1 cellular context compared by ENCODE assay signal in genomic region chrX:18401848-18402213, GRCh38.
TF ChIP-seq lines count a peak whose summit lies in the region.

No MANE protein-coding gene starts in this region.

TF ChIP-seq in HepG2, 621 proteins besides CTCF, POLR2A, EP300 and RAD21 (continued from another document):
- TF ChIP-seq, protein P1, sequence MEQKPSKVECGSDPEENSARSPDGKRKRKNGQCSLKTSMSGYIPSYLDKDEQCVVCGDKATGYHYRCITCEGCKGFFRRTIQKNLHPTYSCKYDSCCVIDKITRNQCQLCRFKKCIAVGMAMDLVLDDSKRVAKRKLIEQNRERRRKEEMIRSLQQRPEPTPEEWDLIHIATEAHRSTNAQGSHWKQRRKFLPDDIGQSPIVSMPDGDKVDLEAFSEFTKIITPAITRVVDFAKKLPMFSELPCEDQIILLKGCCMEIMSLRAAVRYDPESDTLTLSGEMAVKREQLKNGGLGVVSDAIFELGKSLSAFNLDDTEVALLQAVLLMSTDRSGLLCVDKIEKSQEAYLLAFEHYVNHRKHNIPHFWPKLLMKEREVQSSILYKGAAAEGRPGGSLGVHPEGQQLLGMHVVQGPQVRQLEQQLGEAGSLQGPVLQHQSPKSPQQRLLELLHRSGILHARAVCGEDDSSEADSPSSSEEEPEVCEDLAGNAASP (CRISPR knock-in tag; IDR thresholded peaks at IDR 0.05; ENCODE audit: borderline replicate concordance) = peak; percentile 56; the same call in 1 of the 2 replicates
- TF ChIP-seq HDAC2 (CRISPR knock-in tag; IDR thresholded peaks at IDR 0.05) (0 out of 2 replicates have a peak, but pooled peaks have one; percentile 5), DMAP1 (CRISPR knock-in tag; IDR thresholded peaks at IDR 0.05) (no peak), ZBTB25 (CRISPR knock-in tag; IDR thresholded peaks at IDR 0.05) (no peak), GATA4 (IDR thresholded peaks at IDR 0.05; ENCODE audit: borderline replicate concordance, low read depth) (peak; percentile 17; the same call in 1 of the 2 replicates), HNF4A (CRISPR knock-in tag; IDR thresholded peaks at IDR 0.05) (peak; percentile 26), PRMT3 (CRISPR knock-in tag; IDR thresholded peaks at IDR 0.05; ENCODE audit: borderline replicate concordance, low read depth) (no peak), NCOA2 (CRISPR knock-in tag; IDR thresholded peaks at IDR 0.05) (peak; percentile 13; the same call in 1 of the 2 replicates)
- TF ChIP-seq, protein P2, sequence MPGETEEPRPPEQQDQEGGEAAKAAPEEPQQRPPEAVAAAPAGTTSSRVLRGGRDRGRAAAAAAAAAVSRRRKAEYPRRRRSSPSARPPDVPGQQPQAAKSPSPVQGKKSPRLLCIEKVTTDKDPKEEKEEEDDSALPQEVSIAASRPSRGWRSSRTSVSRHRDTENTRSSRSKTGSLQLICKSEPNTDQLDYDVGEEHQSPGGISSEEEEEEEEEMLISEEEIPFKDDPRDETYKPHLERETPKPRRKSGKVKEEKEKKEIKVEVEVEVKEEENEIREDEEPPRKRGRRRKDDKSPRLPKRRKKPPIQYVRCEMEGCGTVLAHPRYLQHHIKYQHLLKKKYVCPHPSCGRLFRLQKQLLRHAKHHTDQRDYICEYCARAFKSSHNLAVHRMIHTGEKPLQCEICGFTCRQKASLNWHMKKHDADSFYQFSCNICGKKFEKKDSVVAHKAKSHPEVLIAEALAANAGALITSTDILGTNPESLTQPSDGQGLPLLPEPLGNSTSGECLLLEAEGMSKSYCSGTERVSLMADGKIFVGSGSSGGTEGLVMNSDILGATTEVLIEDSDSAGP (CRISPR knock-in tag; IDR thresholded peaks at IDR 0.05; ENCODE audit: borderline replicate concordance) = peak; percentile 61
